21 cellular contexts compared by ENCODE assay signal in the genomic region with DNA sequence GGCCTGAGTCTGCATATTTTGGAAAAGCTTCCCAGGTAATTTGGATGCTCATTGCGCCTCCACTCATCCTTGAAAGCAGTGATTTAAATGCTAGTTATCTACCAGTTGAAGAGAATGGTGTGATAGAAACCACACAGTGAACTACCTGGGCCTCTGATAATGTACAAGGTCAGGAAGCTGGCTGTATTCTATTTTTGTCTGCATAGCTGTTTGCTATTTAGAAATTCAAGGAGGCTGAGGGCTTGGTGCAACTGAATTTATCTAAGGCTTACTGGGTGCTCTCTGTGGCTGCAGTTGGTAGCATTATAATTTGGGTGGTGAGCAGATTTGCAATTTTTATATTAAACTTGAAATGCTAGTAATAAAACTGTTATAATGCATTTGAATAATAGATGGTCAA.
"Had no signal": no experiment of that assay in that cellular context is flagged by ENCODE, and none has a peak within 500 bp of the region (broad histone marks: within the 10 kb centered on the region; RNA-seq: fewer than 3 reads in every experiment).

No MANE protein-coding gene starts in this region.

- H3K9ac ChIP-seq: KMS-11 had no signal

- H3K4me2 ChIP-seq: KMS-11 had no signal

- H3K4me3 ChIP-seq: K562, SJSA1, SK-N-MC had no signal

- H3K9me3 ChIP-seq: SJSA1 had no signal

- H3K36me3 ChIP-seq: SJSA1 had no signal

- DNase-seq: Kasumi-1, MM.1S, NCI-H1092 treated with DMSO at 0.1 percent for 48 hours, NCI-H1436, NCI-H187, NCI-H2029, NCI-H2081 treated with DMSO at 0.1 percent for 48 hours, NCI-H2171, NCI-H226, NCI-H446, NCI-H510A, NCI-H524 treated with DMSO at 0.1 percent for 48 hours, NCI-H69, NCI-H774, SIG-M5 had no signal

- H3K27ac ChIP-seq: KMS-11, RWPE1, SJSA1, SK-N-MC had no signal

- H3K4me1 ChIP-seq: SJSA1 had no signal

- ATAC-seq: HepG2, K562 had no signal

- H3K27me3 ChIP-seq: SJSA1 had no signal
